In genomic region chr19:51689751-51690358, GRCh38 we compare ENCODE assay signal across 8 cellular contexts. TPM values are rescaled to one million over a fixed set of nuclear protein-coding genes. Genes with fewer than 3 reads are reported as not detected.
A peak's percentile ranks its signal among the peaks of the same experiment; 100 is the strongest.
DNase-seq lines count a peak whose midpoint lies in the region; ATAC-seq and TF ChIP-seq lines count a peak whose summit lies in the region.

No MANE protein-coding gene starts in this region.

- ATAC-seq in GM21529 (IDR thresholded peaks at IDR 0.05; ENCODE audit: unreplicated experiment) (no peak), GM18868 (IDR thresholded peaks at IDR 0.05; ENCODE audit: unreplicated experiment) (no peak)

- TF ChIP-seq CTCF in HL-60 (IDR thresholded peaks at IDR 0.05; ENCODE audit: insufficient read depth, low read length) = no peak

- no peaks in the 10 kb centered on the region for H3K27me3 ChIP-seq in HL-60 (ENCODE audit: insufficient read depth, poor library complexity, severe bottlenecking)

- peak overlapping the region; percentile 59 for H3K4me3 ChIP-seq in HL-60 (replicated peaks; ENCODE audit: insufficient read depth, low read length)

- H3K27ac ChIP-seq in HL-60 (replicated peaks) (peak overlapping the region; percentile 54), adipose tissue (ENCODE audit: low read depth, low read length) (peak overlapping the region; percentile 14)

- DNase-seq in Ammon's horn (ENCODE audit: low spot score) (peak; percentile 45), HL-60 (ENCODE audit: low read depth in 1 of 2, low spot score in 1 of 2) (no peak), hypothalamus (lab: John Stamatoyannopoulos, UW) (peak in 40 of 51 donors; percentile 25 to 76 (median 50)), retina (peak; percentile 78), DMS153 treated with DMSO at 0.1 percent for 48 hours (lab: John Stamatoyannopoulos, UW; ENCODE audit: unreplicated experiment) (no peak)

- WGBS in adipose tissue, 3 donors = 0 to 2% (median 0%) methylated on average over 16 to 19 of the region's 19 CpGs

RNA-seq across cellular contexts. Expression of gene SPACA6, which starts 3.3 kb away (rescaled TPM):
- polyA plus RNA-seq in adipose tissue = 10 to 100 TPM in 2 of 3 donors, 1 to 10 TPM in 1; 4.7 to 38.5 (median 14.3) TPM

RNA-seq across cellular contexts. Expression of gene HAS1, which starts 33.9 kb away (rescaled TPM):
- polyA plus RNA-seq in adipose tissue = 10 to 100 TPM in 2 of 3 donors, under 1 TPM in 1; 0.81 to 48.6 (median 17.3) TPM

RNA-seq across cellular contexts. Expression of gene SIGLEC14, which starts 43.2 kb away (rescaled TPM):
- 1 to 10 TPM; 1.1 to 3.8 (median 3.4) TPM for polyA plus RNA-seq in adipose tissue

RNA-seq across cellular contexts. Expression of gene SIGLEC5, which starts 59.7 kb away (rescaled TPM):
- under 1 TPM in 2 of 3 donors, not detected in 1; 0.34 to 0.71 TPM for polyA plus RNA-seq in adipose tissue

Comparison
In these comparisons a context has a peak if more than half of its experiments do, and no peak if none do; other contexts are left out.
1. DNase-seq: peak in Ammon's horn (single experiment), hypothalamus (40 of 51) and retina (single experiment); none in HL-60 (0 of 2) and DMS153 treated with DMSO at 0.1 percent for 48 hours (single experiment).